Comparison of ENCODE assay signal across 14 cellular contexts in the genomic region with DNA sequence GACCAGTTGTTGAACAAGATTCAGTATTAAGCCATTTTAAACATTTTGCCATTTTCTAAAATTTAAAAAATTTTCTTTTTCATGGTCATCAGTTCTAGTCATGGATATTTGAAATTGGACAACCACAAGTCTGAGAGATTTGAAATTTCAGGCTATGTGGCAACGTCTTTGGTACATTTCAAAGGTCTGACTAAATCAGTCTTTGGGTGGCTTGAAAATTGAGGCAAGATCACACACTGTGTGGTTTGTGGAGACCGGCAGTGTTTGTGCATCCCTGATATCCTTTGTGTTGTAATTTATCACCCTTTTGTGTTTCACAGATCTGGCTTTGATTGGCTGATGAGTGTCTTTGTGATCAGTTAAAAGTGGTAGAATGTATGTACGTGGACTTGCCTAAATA. TPM values are rescaled to one million over a fixed set of nuclear protein-coding genes. Genes with fewer than 3 reads are reported as not detected.
DNase-seq lines count a peak whose midpoint lies in the region; ATAC-seq and TF ChIP-seq lines count a peak whose summit lies in the region.
"Had no signal": no experiment of that assay in that cellular context is flagged by ENCODE, and none has a peak within 500 bp of the region (broad histone marks: within the 10 kb centered on the region; RNA-seq: fewer than 3 reads in every experiment).

No MANE protein-coding gene starts in this region.

- H3K4me3 Mint-ChIP-seq in dendritic cell treated with granulocyte-macrophage colony-stimulating factor and Interleukin-4, amounts not matched to agents 40 ng/mL and 50 ng/mL, for 4 days, result no peak overlapping the region
- H3K4me3 Mint-ChIP-seq in neural crest cell, result no peak overlapping the region
- H3K4me3 Mint-ChIP-seq in activated CD4-positive, alpha-beta T cell treated with anti-CD3 and anti-CD28 coated beads, Interleukin-2, amount 10 ng/mL, durations not matched to agents 7 days and 5 days, result no peak overlapping the region
- H3K4me3 Mint-ChIP-seq: CD4-positive, alpha-beta T cell had no signal

- no peaks in the 10 kb centered on the region for H3K9me3 Mint-ChIP-seq in dendritic cell treated with granulocyte-macrophage colony-stimulating factor and Interleukin-4, amounts not matched to agents 40 ng/mL and 50 ng/mL, for 4 days
- no peaks in the 10 kb centered on the region for H3K9me3 Mint-ChIP-seq in neural crest cell
- no peaks in the 10 kb centered on the region for H3K9me3 Mint-ChIP-seq in activated CD4-positive, alpha-beta T cell treated with anti-CD3 and anti-CD28 coated beads, Interleukin-2, amount 10 ng/mL, durations not matched to agents 7 days and 5 days
- H3K9me3 Mint-ChIP-seq: CD4-positive, alpha-beta T cell had no signal

- ATAC-seq in GM21825 (IDR thresholded peaks at IDR 0.05; ENCODE audit: unreplicated experiment), result no peak

- DNase-seq in MV-4-11 (lab: John Stamatoyannopoulos, UW), result peak; percentile 6
- no peak for DNase-seq in neural crest cell (ENCODE audit: low read depth, low spot score)
- no peak for DNase-seq in activated CD4-positive, alpha-beta T cell treated with anti-CD3 and anti-CD28 coated beads, Interleukin-2, amount 10 ng/mL, durations not matched to agents 7 days and 5 days
- no peak for DNase-seq in posterior cingulate gyrus
- no peak for DNase-seq in KG1 (lab: John Stamatoyannopoulos, UW)
- DNase-seq: ACHN; AML-193; CD4-positive, alpha-beta T cell; DMS153; DMS79; GDM1; HCEC 1CT had no signal

- H3K4me1 Mint-ChIP-seq in dendritic cell treated with granulocyte-macrophage colony-stimulating factor and Interleukin-4, amounts not matched to agents 40 ng/mL and 50 ng/mL, for 4 days (ENCODE audit: low read depth), result peaks cover 6% of the 10 kb centered on the region
- no peaks in the 10 kb centered on the region for H3K4me1 Mint-ChIP-seq in neural crest cell
- no peaks in the 10 kb centered on the region for H3K4me1 Mint-ChIP-seq in activated CD4-positive, alpha-beta T cell treated with anti-CD3 and anti-CD28 coated beads, Interleukin-2, amount 10 ng/mL, durations not matched to agents 7 days and 5 days

- TF ChIP-seq CTCF in neural crest cell (conservative IDR thresholded peaks at IDR 0.05), result no peak

- CTCF ChIA-PET in activated CD4-positive, alpha-beta T cell treated with anti-CD3 and anti-CD28 coated beads, Interleukin-2, amount 10 ng/mL, durations not matched to agents 7 days and 5 days (lab: Charles Lee), result no interaction called here

- POLR2A ChIA-PET in activated CD4-positive, alpha-beta T cell treated with anti-CD3 and anti-CD28 coated beads, Interleukin-2, amount 10 ng/mL, durations not matched to agents 7 days and 5 days (lab: Charles Lee), result no interaction called here

- peak overlapping the region; percentile 52 for H3K27ac Mint-ChIP-seq in dendritic cell treated with granulocyte-macrophage colony-stimulating factor and Interleukin-4, amounts not matched to agents 40 ng/mL and 50 ng/mL, for 4 days
- H3K27ac Mint-ChIP-seq in neural crest cell (ENCODE audit: unreplicated experiment), result peak overlapping the region; percentile 62
- H3K27ac Mint-ChIP-seq in activated CD4-positive, alpha-beta T cell treated with anti-CD3 and anti-CD28 coated beads, Interleukin-2, amount 10 ng/mL, durations not matched to agents 7 days and 5 days, result no peak overlapping the region
- H3K27ac Mint-ChIP-seq: CD4-positive, alpha-beta T cell had no signal

- intact Hi-C loops in dendritic cell treated with granulocyte-macrophage colony-stimulating factor and Interleukin-4, amounts not matched to agents 40 ng/mL and 50 ng/mL, for 4 days (cut with micrococcal nuclease), result loop anchor here (10.0 kb wide), 3 partner anchors 148 to 422 kb away; partner anchors contain the start of genes DDX21, DDX50, HNRNPH3 and PBLD
- intact Hi-C loops in posterior cingulate gyrus (cut with DNase I), result no loop called here

- H3K36me3 Mint-ChIP-seq in dendritic cell treated with granulocyte-macrophage colony-stimulating factor and Interleukin-4, amounts not matched to agents 40 ng/mL and 50 ng/mL, for 4 days (ENCODE audit: low read depth), result peaks cover 72% of the 10 kb centered on the region
- H3K36me3 Mint-ChIP-seq in neural crest cell (ENCODE audit: low read depth), result peaks cover 19% of the 10 kb centered on the region
- H3K36me3 Mint-ChIP-seq in activated CD4-positive, alpha-beta T cell treated with anti-CD3 and anti-CD28 coated beads, Interleukin-2, amount 10 ng/mL, durations not matched to agents 7 days and 5 days (ENCODE audit: low read depth), result peaks cover 37% of the 10 kb centered on the region

- H3K27me3 Mint-ChIP-seq in dendritic cell treated with granulocyte-macrophage colony-stimulating factor and Interleukin-4, amounts not matched to agents 40 ng/mL and 50 ng/mL, for 4 days, result no peaks in the 10 kb centered on the region
- H3K27me3 Mint-ChIP-seq in neural crest cell (ENCODE audit: low read depth), result no peaks in the 10 kb centered on the region
- no peaks in the 10 kb centered on the region for H3K27me3 Mint-ChIP-seq in activated CD4-positive, alpha-beta T cell treated with anti-CD3 and anti-CD28 coated beads, Interleukin-2, amount 10 ng/mL, durations not matched to agents 7 days and 5 days
- H3K27me3 Mint-ChIP-seq: CD4-positive, alpha-beta T cell had no signal

RNA-seq across cellular contexts. Expression of gene CCAR1, which starts 35.7 kb away (rescaled TPM):
- total RNA-seq in neural crest cell, result 131 and 132 TPM in 2 replicates
- total RNA-seq in activated CD4-positive, alpha-beta T cell treated with anti-CD3 and anti-CD28 coated beads, Interleukin-2, amount 10 ng/mL, durations not matched to agents 7 days and 5 days, result 100 to 1,000 TPM in 1 of 2 experiments, 10 to 100 TPM in 1; 86.7 to 111 TPM
